Comparison of ENCODE assay signal across 16 cellular contexts in genomic region chr4:140137654-140138053, GRCh38. TPM values are rescaled to one million over a fixed set of nuclear protein-coding genes. Genes with fewer than 3 reads are reported as not detected.
A peak's percentile ranks its signal among the peaks of the same experiment; 100 is the strongest.
DNase-seq lines count a peak whose midpoint lies in the region; ATAC-seq and TF ChIP-seq lines count a peak whose summit lies in the region.
"Had no signal": no experiment of that assay in that cellular context is flagged by ENCODE, and none has a peak within 500 bp of the region (broad histone marks: within the 10 kb centered on the region; RNA-seq: fewer than 3 reads in every experiment).

No MANE protein-coding gene starts in this region.

- peaks cover 15% of the 10 kb centered on the region for H3K79me2 ChIP-seq in SK-N-SH (ENCODE audit: insufficient read depth)

- H3K9me3 ChIP-seq in SK-N-SH = no peaks in the 10 kb centered on the region
- no peaks in the 10 kb centered on the region for H3K9me3 ChIP-seq in adipocyte (ENCODE audit: control insufficient read depth, low read length)
- no peaks in the 10 kb centered on the region for H3K9me3 ChIP-seq in spleen
- H3K9me3 ChIP-seq: upper lobe of left lung had no signal

- no peaks in the 10 kb centered on the region for H4K20me1 ChIP-seq in SK-N-SH (ENCODE audit: insufficient read depth)

- H3K9ac ChIP-seq in SK-N-SH = no peak overlapping the region
- no peak overlapping the region for H3K9ac ChIP-seq in adipocyte (ENCODE audit: low read length)

- TF ChIP-seq RAD21 in SK-N-SH (IDR thresholded peaks at IDR 0.05; ENCODE audit: low read length) = no peak

- H3K4me3 ChIP-seq in SK-N-SH (ENCODE audit: low read depth in 2 of 2, low read length in 1 of 2) = no peak overlapping the region
- H3K4me3 ChIP-seq in adipocyte (ENCODE audit: low read length) = no peak overlapping the region
- no peak overlapping the region for H3K4me3 ChIP-seq in spleen
- H3K4me3 ChIP-seq: upper lobe of left lung had no signal

- H3K4me2 ChIP-seq in SK-N-SH = no peak overlapping the region

- H3K4me1 ChIP-seq in SK-N-SH (ENCODE audit: control insufficient read depth in 1 of 2, insufficient read depth in 2 of 2, low read depth in 1 of 2, low read length in 1 of 2) = peaks cover 21 to 31% of the 10 kb centered on the region in 2 experiments
- peaks cover 19% of the 10 kb centered on the region for H3K4me1 ChIP-seq in adipocyte (ENCODE audit: control insufficient read depth, insufficient read depth, low read length)
- peaks cover 0 to 19% (median 0%) of the 10 kb centered on the region in 6 donors for H3K4me1 ChIP-seq in spleen

- DNase-seq in SK-N-SH (no peak), adipocyte (ENCODE audit: low read depth) (peak; percentile 42), iPS-NIHi7 (ENCODE audit: extremely low spot score) (peak; percentile 36), spleen (no peak), NCI-H2227 (lab: John Stamatoyannopoulos, UW; ENCODE audit: unreplicated experiment) (no peak)
- DNase-seq: activated T-cell treated with anti-CD3 and anti-CD28 coated beads for 4 hours, kidney, NCI-H1436, SHP77 treated with DMSO at 0.1 percent for 48 hours, small intestine, WERI-Rb-1 had no signal

- intact Hi-C loops in spleen (cut with DNase I; ENCODE audit: low total_unique reads) = no loop called here

- no peaks in the 10 kb centered on the region for H3K36me3 ChIP-seq in SK-N-SH (replicated peaks in 1 of 2; ENCODE audit: control insufficient read depth in 1 of 2, insufficient read depth in 2 of 2, low read length in 1 of 2)
- no peaks in the 10 kb centered on the region for H3K36me3 ChIP-seq in adipocyte (ENCODE audit: control insufficient read depth, insufficient read depth, low read length, severe bottlenecking)
- H3K36me3 ChIP-seq in spleen = no peaks in the 10 kb centered on the region
- H3K36me3 ChIP-seq: upper lobe of left lung, WERI-Rb-1 had no signal

- H3F3A ChIP-seq in SK-N-SH (replicated peaks; ENCODE audit: insufficient read depth) = peaks cover 9% of the 10 kb centered on the region

- WGBS in SK-N-SH (ENCODE audit: low lambda C conversion rate) = 73% methylated on average over 4 of the region's 4 CpGs
- 65 to 77% (median 72%) methylated on average over 4 of the region's 4 CpGs for WGBS in spleen, 5 donors

- CTCF ChIA-PET in SK-N-SH (lab: Yijun Ruan, JAX) = interaction anchor here (1.0 kb wide), 1 partner anchor 86 kb away, joined by 3 read pairs; no protein-coding TSS in a partner anchor

- H3K9me2 ChIP-seq in SK-N-SH = no peaks in the 10 kb centered on the region

- ATAC-seq in SK-N-SH treated with all-trans-retinoic acid at 6 μM for 48 hours = no peak
- no peak for ATAC-seq in HG03457 (IDR thresholded peaks at IDR 0.05; ENCODE audit: unreplicated experiment)
- ATAC-seq in esophagus mucosa = no peak

- TF ChIP-seq CTCF in SK-N-SH (IDR thresholded peaks at IDR 0.05) (no peak), spleen (IDR thresholded peaks at IDR 0.05 in 8 of 11, conservative IDR thresholded peaks at IDR 0.05 in 3 of 11) (no peak)

- POLR2A ChIA-PET in SK-N-SH (lab: Yijun Ruan, JAX) = no interaction called here

- no peak for TF ChIP-seq POLR2A in spleen (IDR thresholded peaks at IDR 0.05)

- H3K27me3 ChIP-seq in SK-N-SH (ENCODE audit: insufficient read depth) = no peaks in the 10 kb centered on the region
- no peaks in the 10 kb centered on the region for H3K27me3 ChIP-seq in adipocyte (replicated peaks; ENCODE audit: control insufficient read depth, insufficient read depth, low read length)
- no peaks in the 10 kb centered on the region for H3K27me3 ChIP-seq in spleen (replicated peaks in 1 of 7)
- H3K27me3 ChIP-seq: upper lobe of left lung had no signal

- H2AFZ ChIP-seq in SK-N-SH (ENCODE audit: low read depth) = no peak overlapping the region

- H3K27ac ChIP-seq in SK-N-SH (ENCODE audit: low read depth in 2 of 2, low read length in 1 of 2) (peak overlapping the region; percentile 10 to 53; a peak in 2 of 4 replicates), spleen (peak overlapping the region in 5 of 8 donors; percentile 4 to 39 (median 17))
- H3K27ac ChIP-seq: 22Rv1, WERI-Rb-1 had no signal

- TF ChIP-seq EP300 in SK-N-SH (IDR thresholded peaks at IDR 0.05; ENCODE audit: borderline replicate concordance in 1 of 2, low read depth in 1 of 2, low read length in 1 of 2) = no peak

TF ChIP-seq in SK-N-SH, 30 proteins besides CTCF, POLR2A, EP300 and RAD21 (continues in another document):
- TF ChIP-seq RFX5 (IDR thresholded peaks at IDR 0.05; ENCODE audit: low read length) (no peak), USF2 (IDR thresholded peaks at IDR 0.05; ENCODE audit: borderline replicate concordance, low read depth, low read length) (no peak), YY1 (IDR thresholded peaks at IDR 0.05; ENCODE audit: low read depth) (no peak), MEF2A (IDR thresholded peaks at IDR 0.05; ENCODE audit: borderline replicate concordance, low read depth) (no peak), FOSL2 (IDR thresholded peaks at IDR 0.05; ENCODE audit: borderline replicate concordance, low read depth) (no peak), RXRA (IDR thresholded peaks at IDR 0.05; ENCODE audit: borderline replicate concordance, low read depth) (no peak), MXI1 (IDR thresholded peaks at IDR 0.05; ENCODE audit: low read depth, low read length) (no peak), TAF1 (IDR thresholded peaks at IDR 0.05; ENCODE audit: borderline replicate concordance, low read depth, low read length) (no peak), FOXM1 (IDR thresholded peaks at IDR 0.05; ENCODE audit: low read depth) (no peak), ELF1 (IDR thresholded peaks at IDR 0.05) (no peak)
- TF ChIP-seq, protein P1, sequence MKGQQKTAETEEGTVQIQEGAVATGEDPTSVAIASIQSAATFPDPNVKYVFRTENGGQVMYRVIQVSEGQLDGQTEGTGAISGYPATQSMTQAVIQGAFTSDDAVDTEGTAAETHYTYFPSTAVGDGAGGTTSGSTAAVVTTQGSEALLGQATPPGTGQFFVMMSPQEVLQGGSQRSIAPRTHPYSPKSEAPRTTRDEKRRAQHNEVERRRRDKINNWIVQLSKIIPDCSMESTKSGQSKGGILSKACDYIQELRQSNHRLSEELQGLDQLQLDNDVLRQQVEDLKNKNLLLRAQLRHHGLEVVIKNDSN (IDR thresholded peaks at IDR 0.05; ENCODE audit: borderline replicate concordance, low read depth) = no peak

TF ChIP-seq in SK-N-SH treated with all-trans-retinoic acid at 6 μM for 48 hours, 23 proteins besides CTCF, POLR2A, EP300 and RAD21 (continues in another document):
- TF ChIP-seq ARNTL (CRISPR knock-in tag; IDR thresholded peaks at IDR 0.05; ENCODE audit: borderline replicate concordance, low read depth) = no peak
- TF ChIP-seq ISL1 (CRISPR knock-in tag; IDR thresholded peaks at IDR 0.05) = no peak
- no peak for TF ChIP-seq PATZ1 (CRISPR knock-in tag; IDR thresholded peaks at IDR 0.05; ENCODE audit: borderline replicate concordance)
- TF ChIP-seq BACH2 (CRISPR knock-in tag; IDR thresholded peaks at IDR 0.05; ENCODE audit: borderline replicate concordance) = no peak
- no peak for TF ChIP-seq CREB5 (CRISPR knock-in tag; IDR thresholded peaks at IDR 0.05; ENCODE audit: low read depth)
- no peak for TF ChIP-seq SNAI2 (CRISPR knock-in tag; IDR thresholded peaks at IDR 0.05)

RNA-seq across cellular contexts. Expression of gene MAML3, which starts 16.3 kb away (rescaled TPM):
- polyA plus RNA-seq in SK-N-SH (2012; rRNA removed) (5.3 and 5.6 TPM in 2 replicates), spleen (1 to 10 TPM in 1 of 3 donors, under 1 TPM in 2; 0.63 to 1.6 (median 0.83) TPM)
- polyA plus RNA-seq in SK-N-SH (2012; cell fraction: cytosol; rRNA removed) = 4.8 and 5.8 TPM in 2 replicates
- 3.7 and 5.2 TPM in 2 replicates for polyA plus RNA-seq in SK-N-SH (2012; cell fraction: nucleus; rRNA removed)
- total RNA-seq in spleen (10 to 100 TPM in 6 of 7 donors, 1 to 10 TPM in 1; 6.7 to 18.4 (median 14.7) TPM), esophagus mucosa (7.9 TPM)

Comparison
In these comparisons a context has a peak if more than half of its experiments do, and no peak if none do; other contexts are left out.
1. DNase-seq: peak in adipocyte (single experiment) and iPS-NIHi7 (single experiment); none in SK-N-SH (single experiment), spleen (single experiment) and NCI-H2227 (single experiment).